27 cellular contexts compared by ENCODE assay signal in genomic region chr20:43987531-43987930, GRCh38.
DNase-seq lines count a peak whose midpoint lies in the region; ATAC-seq and TF ChIP-seq lines count a peak whose summit lies in the region.
"Had no signal": no experiment of that assay in that cellular context is flagged by ENCODE, and none has a peak within 500 bp of the region (broad histone marks: within the 10 kb centered on the region; RNA-seq: fewer than 3 reads in every experiment).

No MANE protein-coding gene starts in this region.

- H3K9me3 Mint-ChIP-seq in activated T-helper 17 cell treated with anti-CD3 and anti-CD28 coated beads, Interleukin-2, amount 50 U/mL, for 72 hours = no peaks in the 10 kb centered on the region
- H3K9me3 Mint-ChIP-seq: effector memory CD8-positive, alpha-beta T cell; stimulated activated effector memory CD8-positive, alpha-beta T cell treated with anti-CD3 and anti-CD28 coated beads, Interleukin-12 subunit alpha, Interleukin-12 subunit beta, amount 100 ng/mL, for 72 hours had no signal

- peaks cover 22% of the 10 kb centered on the region for H3K79me2 ChIP-seq in KMS-11 (ENCODE audit: insufficient read depth, low read depth)
- no peaks in the 10 kb centered on the region for H3K79me2 ChIP-seq in PC-3 (ENCODE audit: low read length)

- no peak overlapping the region for H2AFZ ChIP-seq in KMS-11 (ENCODE audit: low read depth)
- H2AFZ ChIP-seq in PC-3 (ENCODE audit: low read length) = no peak overlapping the region

- peaks cover 7% of the 10 kb centered on the region for H3K4me1 Mint-ChIP-seq in activated T-helper 17 cell treated with anti-CD3 and anti-CD28 coated beads, Interleukin-2, amount 50 U/mL, for 72 hours

- no peaks in the 10 kb centered on the region for H3F3A ChIP-seq in PC-3 (ENCODE audit: low read length, unreplicated experiment)

- H3K36me3 ChIP-seq in KMS-11 (ENCODE audit: insufficient read depth) (no peaks in the 10 kb centered on the region), mucosa of descending colon (ENCODE audit: low read depth) (no peaks in the 10 kb centered on the region), PC-3 (ENCODE audit: low read depth, low read length) (no peaks in the 10 kb centered on the region)
- H3K36me3 ChIP-seq: left ventricle myocardium inferior, ovary, right atrium auricular region, spleen had no signal

- intact Hi-C loops in mucosa of descending colon (cut with DNase I, micrococcal nuclease) = no loop called here
- intact Hi-C loops in PC-3 (cut with micrococcal nuclease) = no loop called here

- H3K4me3 ChIP-seq in KMS-11 (IDR thresholded peaks at IDR 0.05; ENCODE audit: insufficient read depth, low read depth, low read length) = no peak overlapping the region
- H3K4me3 ChIP-seq in mucosa of descending colon = no peak overlapping the region
- no peak overlapping the region for H3K4me3 ChIP-seq in PC-3 (ENCODE audit: low read length)
- H3K4me3 ChIP-seq: left ventricle myocardium inferior, ovary, right atrium auricular region, spleen had no signal

- H3K36me3 Mint-ChIP-seq in activated T-helper 17 cell treated with anti-CD3 and anti-CD28 coated beads, Interleukin-2, amount 50 U/mL, for 72 hours (ENCODE audit: low read depth) = no peaks in the 10 kb centered on the region
- H3K36me3 Mint-ChIP-seq: CD4-positive, alpha-beta memory T cell had no signal

- H3K9me2 ChIP-seq in PC-3 (replicated peaks; ENCODE audit: low read length) = no peaks in the 10 kb centered on the region

- H3K27ac ChIP-seq in KMS-11 (peak overlapping the region; percentile 79; the same call in 1 of the 2 replicates), PC-3 (ENCODE audit: low read length) (no peak overlapping the region)
- H3K27ac ChIP-seq: left ventricle myocardium inferior, ovary, right atrium auricular region, spleen had no signal

- POLR2A ChIA-PET in PC-3 (lab: Charles Lee; ENCODE audit: unreplicated experiment) = no interaction called here

- H3K4me2 ChIP-seq in KMS-11 (peak overlapping the region; percentile 40), PC-3 (ENCODE audit: low read length) (no peak overlapping the region)

- no peaks in the 10 kb centered on the region for H4K20me1 ChIP-seq in KMS-11 (ENCODE audit: insufficient read depth)
- H4K20me1 ChIP-seq in PC-3 (ENCODE audit: low read length) = no peaks in the 10 kb centered on the region

- H3K27ac Mint-ChIP-seq in activated T-helper 17 cell treated with anti-CD3 and anti-CD28 coated beads, Interleukin-2, amount 50 U/mL, for 72 hours = no peak overlapping the region
- H3K27ac Mint-ChIP-seq: CD4-positive, alpha-beta memory T cell; effector memory CD8-positive, alpha-beta T cell; stimulated activated effector memory CD8-positive, alpha-beta T cell treated with anti-CD3 and anti-CD28 coated beads, Interleukin-12 subunit alpha, Interleukin-12 subunit beta, amount 100 ng/mL, for 72 hours had no signal

- no peak overlapping the region for H3K4me3 Mint-ChIP-seq in activated T-helper 17 cell treated with anti-CD3 and anti-CD28 coated beads, Interleukin-2, amount 50 U/mL, for 72 hours
- H3K4me3 Mint-ChIP-seq: CD4-positive, alpha-beta memory T cell; effector memory CD8-positive, alpha-beta T cell; naive thymus-derived CD4-positive, alpha-beta T cell; stimulated activated effector memory CD8-positive, alpha-beta T cell treated with anti-CD3 and anti-CD28 coated beads, Interleukin-12 subunit alpha, Interleukin-12 subunit beta, amount 100 ng/mL, for 72 hours had no signal

- H3K27me3 Mint-ChIP-seq in activated T-helper 17 cell treated with anti-CD3 and anti-CD28 coated beads, Interleukin-2, amount 50 U/mL, for 72 hours = no peaks in the 10 kb centered on the region
- H3K27me3 Mint-ChIP-seq: CD4-positive, alpha-beta memory T cell had no signal

- H3K4me1 ChIP-seq in KMS-11 (ENCODE audit: low read depth, poor library complexity, severe bottlenecking) (peaks cover 75% of the 10 kb centered on the region), mucosa of descending colon (ENCODE audit: low read depth) (peaks cover 34% of the 10 kb centered on the region), PC-3 (ENCODE audit: insufficient read depth, low read length) (no peaks in the 10 kb centered on the region)
- H3K4me1 ChIP-seq: left ventricle myocardium inferior, right atrium auricular region had no signal

- BruUV-seq in PC-3 (replicated peaks; lab: Mats Ljungman, UMichigan) = no TSS peak

- TF ChIP-seq CTCF in KMS-11 (conservative IDR thresholded peaks at IDR 0.05; ENCODE audit: low read depth, low read length) = no peak
- TF ChIP-seq CTCF in mucosa of descending colon (IDR thresholded peaks at IDR 0.05) = no peak
- TF ChIP-seq CTCF in PC-3 (conservative IDR thresholded peaks at IDR 0.05; ENCODE audit: low read depth, low read length) = no peak

- H3K27me3 ChIP-seq in KMS-11 (ENCODE audit: insufficient read depth, low read depth) = no peaks in the 10 kb centered on the region
- H3K27me3 ChIP-seq in PC-3 (ENCODE audit: low read length) = no peaks in the 10 kb centered on the region
- H3K27me3 ChIP-seq: ovary, right atrium auricular region, spleen had no signal

- DNase-seq in NCI-H2081 (lab: John Stamatoyannopoulos, UW) = peak; percentile 8 to 63
- DNase-seq in NCI-H2081 treated with DMSO at 0.1 percent for 48 hours (lab: John Stamatoyannopoulos, UW) = no peak
- DNase-seq in NCI-H69 (lab: John Stamatoyannopoulos, UW) = peak; percentile 27
- DNase-seq in mucosa of descending colon = no peak
- DNase-seq in PC-3 = no peak
- no peak for DNase-seq in glomerular visceral epithelial cell (ENCODE audit: extremely low spot score)
- DNase-seq: AML-193; amniotic stem cell; CD4-positive, alpha-beta memory T cell; DMS53; effector memory CD8-positive, alpha-beta T cell; GF-D8; Kasumi-1; left ventricle myocardium inferior; naive thymus-derived CD4-positive, alpha-beta T cell; NCI-H2171; NCI-H526 treated with DMSO at 0.1 percent for 48 hours; ovary; Right ventricle myocardium superior; spleen; stimulated activated CD4-positive, alpha-beta T cell treated with anti-CD3 and anti-CD28 coated beads, Interleukin-2, amount 100 ng/mL, for 48 hours; substantia nigra; SW 1271 had no signal

- H3K9ac ChIP-seq in KMS-11 (peak overlapping the region; percentile 19; the same call in 1 of the 2 replicates), PC-3 (ENCODE audit: low read length) (no peak overlapping the region)

- CTCF ChIA-PET in PC-3 (lab: Charles Lee) = no interaction called here

- ATAC-seq in mucosa of descending colon (peak; percentile 35), PC-3 (no peak; the same call in 1 of the 2 replicates)
- ATAC-seq in activated T-helper 17 cell treated with anti-CD3 and anti-CD28 coated beads, Interleukin-2, amount 50 U/mL, for 72 hours (replicated peaks) = no peak
- ATAC-seq: effector memory CD8-positive, alpha-beta T cell; naive thymus-derived CD4-positive, alpha-beta T cell; stimulated activated effector memory CD8-positive, alpha-beta T cell treated with anti-CD3 and anti-CD28 coated beads, Interleukin-12 subunit alpha, Interleukin-12 subunit beta, amount 100 ng/mL, for 72 hours had no signal

- H3K9me3 ChIP-seq in mucosa of descending colon (no peaks in the 10 kb centered on the region), PC-3 (ENCODE audit: low read length) (no peaks in the 10 kb centered on the region)
- H3K9me3 ChIP-seq: ovary had no signal

Comparison
In these comparisons a context has a peak if more than half of its experiments do, and no peak if none do; other contexts are left out.
1. DNase-seq: peak in NCI-H2081 (2 of 2) and NCI-H69 (single experiment); none in NCI-H2081 treated with DMSO at 0.1 percent for 48 hours (single experiment), mucosa of descending colon (0 of 3), PC-3 (single experiment) and glomerular visceral epithelial cell (single experiment).